17 cellular contexts compared by ENCODE assay signal in the genomic region with DNA sequence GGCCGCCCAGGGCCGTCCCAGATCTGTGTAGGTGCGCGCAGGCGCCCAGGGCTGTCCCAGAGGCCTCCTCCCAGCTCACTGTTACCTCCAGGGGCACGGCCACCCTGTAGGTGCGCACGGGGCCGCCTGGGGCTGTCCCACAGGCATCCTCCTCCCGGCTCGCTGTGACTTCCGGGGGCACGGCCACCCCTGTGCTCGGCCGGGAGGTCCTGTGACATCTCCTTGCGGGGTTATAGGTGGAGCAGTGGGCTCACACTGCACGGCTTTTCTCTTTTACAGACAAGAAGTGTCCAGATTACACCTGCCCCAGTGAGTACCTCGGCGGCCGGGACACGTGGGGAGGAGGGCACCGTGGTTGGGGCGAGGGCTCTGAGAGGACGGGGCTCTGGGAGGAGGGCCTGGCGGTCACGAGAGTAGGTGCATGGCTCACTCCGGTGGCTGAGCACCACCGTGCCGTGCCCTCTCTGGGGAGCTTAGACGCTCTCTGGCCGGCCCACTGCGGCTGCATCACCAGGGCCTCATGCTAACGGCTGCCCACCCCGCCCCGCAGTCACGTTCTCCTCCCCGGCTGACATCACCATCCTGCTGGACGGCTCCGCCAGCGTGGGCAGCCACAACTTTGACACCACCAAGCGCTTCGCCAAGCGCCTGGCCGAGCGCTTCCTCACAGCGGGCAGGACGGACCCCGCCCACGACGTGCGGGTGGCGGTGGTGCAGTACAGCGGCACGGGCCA. TPM values are rescaled to one million over a fixed set of nuclear protein-coding genes. Genes with fewer than 3 reads are reported as not detected.
DNase-seq lines count a peak whose midpoint lies in the region; ATAC-seq and TF ChIP-seq lines count a peak whose summit lies in the region.
"Had no signal": no experiment of that assay in that cellular context is flagged by ENCODE, and none has a peak within 500 bp of the region (broad histone marks: within the 10 kb centered on the region; RNA-seq: fewer than 3 reads in every experiment).

No MANE protein-coding gene starts in this region.

- H3K27ac Mint-ChIP-seq in activated T-helper 17 cell treated with anti-CD3 and anti-CD28 coated beads, Interleukin-2, amount 50 U/mL, for 72 hours: no peak overlapping the region
- H3K27ac Mint-ChIP-seq: activated naive CD4-positive, alpha-beta T cell treated with anti-CD3 and anti-CD28 coated beads, Interleukin-2, amount 50 U/mL, for 72 hours; stimulated activated memory B cell treated with anti-CD40 and anti-IgM and Interleukin-4, amounts not matched to agents 10 μg/mL and 1 μg/mL and 100 μg/mL, for 72 hours had no signal

- H3K4me1 ChIP-seq in BE2C (no peaks in the 10 kb centered on the region), GM23248 (ENCODE audit: insufficient read depth) (no peaks in the 10 kb centered on the region), gastroesophageal sphincter (peaks cover 0 to 46% (median 6%) of the 10 kb centered on the region in 3 donors), neuronal stem cell (ENCODE audit: control insufficient read depth in 2 of 2, insufficient read depth in 1 of 2, low read depth in 1 of 2, low read length in 2 of 2) (no peaks in the 10 kb centered on the region)
- H3K4me1 ChIP-seq: Caco-2 had no signal

- H3K36me3 Mint-ChIP-seq in activated T-helper 17 cell treated with anti-CD3 and anti-CD28 coated beads, Interleukin-2, amount 50 U/mL, for 72 hours (ENCODE audit: low read depth): no peaks in the 10 kb centered on the region
- H3K36me3 Mint-ChIP-seq: stimulated activated memory B cell treated with anti-CD40 and anti-IgM and Interleukin-4, amounts not matched to agents 10 μg/mL and 1 μg/mL and 100 μg/mL, for 72 hours had no signal

- no peak overlapping the region for H2BK120ac ChIP-seq in neuronal stem cell (ENCODE audit: low read depth, low read length)

- H3K18ac ChIP-seq in neuronal stem cell (ENCODE audit: low read length): no peak overlapping the region

- H3K9ac ChIP-seq in GM23248 (no peak overlapping the region), neuronal stem cell (ENCODE audit: low read depth, low read length, poor library complexity) (no peak overlapping the region)

- H3K23ac ChIP-seq in neuronal stem cell (ENCODE audit: low read depth, low read length, poor library complexity): peak overlapping the region; percentile 98

- H3K4me2 ChIP-seq in GM23248 (ENCODE audit: unreplicated experiment): no peak overlapping the region
- no peak overlapping the region for H3K4me2 ChIP-seq in neuronal stem cell (ENCODE audit: insufficient read depth, low read length, poor library complexity, severe bottlenecking)

- no peak for ATAC-seq in gastroesophageal sphincter
- no peak for ATAC-seq in activated T-helper 17 cell treated with anti-CD3 and anti-CD28 coated beads, Interleukin-2, amount 50 U/mL, for 72 hours (replicated peaks)
- ATAC-seq: activated naive CD4-positive, alpha-beta T cell treated with anti-CD3 and anti-CD28 coated beads, Interleukin-2, amount 50 U/mL, for 72 hours had no signal

- no peaks in the 10 kb centered on the region for H3K27me3 Mint-ChIP-seq in activated T-helper 17 cell treated with anti-CD3 and anti-CD28 coated beads, Interleukin-2, amount 50 U/mL, for 72 hours

- no peak overlapping the region for H2AFZ ChIP-seq in GM23248
- no peak overlapping the region for H2AFZ ChIP-seq in neuronal stem cell (ENCODE audit: low read length)

- TF ChIP-seq CTCF in BE2C (IDR thresholded peaks at IDR 0.05; ENCODE audit: low read depth, low read length) (no peak), gastroesophageal sphincter (IDR thresholded peaks at IDR 0.05) (no peak)

- H3K4me3 ChIP-seq in BE2C (ENCODE audit: low read depth, low read length) (no peak overlapping the region), GM23248 (no peak overlapping the region), gastroesophageal sphincter (no peak overlapping the region), neuronal stem cell (ENCODE audit: low read length in 2 of 2) (no peak overlapping the region)

- no peak overlapping the region for H3K14ac ChIP-seq in neuronal stem cell (ENCODE audit: low read length)

- 94 to 98% methylated on average over 37 to 51 of the region's 54 CpGs for WGBS in GM23248 (ENCODE audit: low coverage in 1 of 2, low lambda C conversion rate in 2 of 2, missing lambda C conversion rate in 2 of 2), 2 experiments
- 100% methylated on average over 1 to 6 of the region's 54 CpGs for WGBS in gastroesophageal sphincter (ENCODE audit: low coverage in 1 of 2), 2 donors
- WGBS in neuronal stem cell (ENCODE audit: extremely low coverage in 2 of 2, insufficient read length in 2 of 2, insufficient replicate concordance in 1 of 2), 2 donors: no CpG with 5 or more reads among the region's 54 CpGs

- TF ChIP-seq EP300 in gastroesophageal sphincter (IDR thresholded peaks at IDR 0.05): no peak

- H3K9me3 Mint-ChIP-seq in activated T-helper 17 cell treated with anti-CD3 and anti-CD28 coated beads, Interleukin-2, amount 50 U/mL, for 72 hours: no peaks in the 10 kb centered on the region

- no peak overlapping the region for H2BK5ac ChIP-seq in neuronal stem cell (ENCODE audit: low read length)

- H3K79me1 ChIP-seq in neuronal stem cell (ENCODE audit: low read depth, low read length): peaks cover 1% of the 10 kb centered on the region

- H3K27me3 ChIP-seq in BE2C (no peaks in the 10 kb centered on the region), GM23248 (replicated peaks; ENCODE audit: insufficient read depth) (no peaks in the 10 kb centered on the region), gastroesophageal sphincter (no peaks in the 10 kb centered on the region), neuronal stem cell (ENCODE audit: control insufficient read depth in 3 of 3, insufficient read depth in 3 of 3, low read depth in 1 of 3, low read length in 3 of 3) (no peaks in the 10 kb centered on the region)

- H3K36me3 ChIP-seq in BE2C: no peaks in the 10 kb centered on the region
- H3K36me3 ChIP-seq in GM23248 (ENCODE audit: low read depth): peaks cover 14% of the 10 kb centered on the region; the same call in 1 of the 2 replicates
- H3K36me3 ChIP-seq in gastroesophageal sphincter: peaks cover 0 to 66% of the 10 kb centered on the region in 2 donors
- peaks cover 0 to 13% of the 10 kb centered on the region in 2 donors for H3K36me3 ChIP-seq in neuronal stem cell (replicated peaks in 1 of 2; ENCODE audit: control insufficient read depth in 2 of 2, insufficient read depth in 2 of 2, low read length in 2 of 2)

- H4K8ac ChIP-seq in neuronal stem cell (ENCODE audit: low read depth, low read length): no peak overlapping the region

- no peak overlapping the region for H3K4me3 Mint-ChIP-seq in activated T-helper 17 cell treated with anti-CD3 and anti-CD28 coated beads, Interleukin-2, amount 50 U/mL, for 72 hours
- H3K4me3 Mint-ChIP-seq: stimulated activated memory B cell treated with anti-CD40 and anti-IgM and Interleukin-4, amounts not matched to agents 10 μg/mL and 1 μg/mL and 100 μg/mL, for 72 hours had no signal

- no peak overlapping the region for H3K27ac ChIP-seq in GM23248
- peak overlapping the region in 3 of 4 donors; percentile 79 to 84 (median 80) for H3K27ac ChIP-seq in gastroesophageal sphincter
- no peak overlapping the region for H3K27ac ChIP-seq in neuronal stem cell (replicated peaks; ENCODE audit: low read length)

- no peak overlapping the region for H2BK15ac ChIP-seq in neuronal stem cell (ENCODE audit: low read length)

- peaks cover 20% of the 10 kb centered on the region for H3F3A ChIP-seq in GM23248 (ENCODE audit: insufficient read depth)

- no peak overlapping the region for H2BK12ac ChIP-seq in neuronal stem cell (ENCODE audit: low read length)

- H2AK5ac ChIP-seq in neuronal stem cell (ENCODE audit: low read depth, low read length): no peak overlapping the region

- TF ChIP-seq POLR2A in gastroesophageal sphincter (IDR thresholded peaks at IDR 0.05): no peak

- H3K4ac ChIP-seq in neuronal stem cell (ENCODE audit: low read length): no peak overlapping the region

- H3K9me2 ChIP-seq in GM23248 (ENCODE audit: insufficient read depth): no peaks in the 10 kb centered on the region

- no peaks in the 10 kb centered on the region for H4K20me1 ChIP-seq in GM23248 (ENCODE audit: insufficient read depth)

- H3K79me2 ChIP-seq in GM23248 (ENCODE audit: insufficient read depth): no peaks in the 10 kb centered on the region

- DNase-seq in BE2C (peak; percentile 8), GM23248 (peak; percentile 22), neuronal stem cell (ENCODE audit: low spot score) (no peak), kidney tubule cell (ENCODE audit: low spot score) (no peak), cerebellar nuclear complex (lab: John Stamatoyannopoulos, UW) (no peak), Kasumi-1 (lab: John Stamatoyannopoulos, UW) (no peak)
- DNase-seq: Caco-2; effector CD8-positive, alpha-beta T cell; EL; NCI-H1436 treated with DMSO at 0.1 percent for 48 hours; RPMI8226; stimulated activated CD4-positive, alpha-beta T cell treated with anti-CD3 and anti-CD28 coated beads, Interleukin-12 subunit alpha, Interleukin-12 subunit beta, amount 100 ng/mL, for 4 hours; trophoblast cell had no signal

- no peak overlapping the region for H4K91ac ChIP-seq in neuronal stem cell (ENCODE audit: low read depth, low read length, poor library complexity)

- no peaks in the 10 kb centered on the region; the same call in none of the 2 replicates for H3K9me3 ChIP-seq in BE2C
- H3K9me3 ChIP-seq in GM23248 (ENCODE audit: low read depth): no peaks in the 10 kb centered on the region
- H3K9me3 ChIP-seq in gastroesophageal sphincter: no peaks in the 10 kb centered on the region
- H3K9me3 ChIP-seq in neuronal stem cell (replicated peaks in 1 of 2; ENCODE audit: control insufficient read depth in 2 of 2, insufficient read depth in 1 of 2, low read depth in 1 of 2, low read length in 2 of 2): no peaks in the 10 kb centered on the region

- in situ Hi-C loops in GM23248 (cut with MboI): no loop called here

- no peaks in the 10 kb centered on the region for H3K4me1 Mint-ChIP-seq in activated T-helper 17 cell treated with anti-CD3 and anti-CD28 coated beads, Interleukin-2, amount 50 U/mL, for 72 hours
- H3K4me1 Mint-ChIP-seq: stimulated activated memory B cell treated with anti-CD40 and anti-IgM and Interleukin-4, amounts not matched to agents 10 μg/mL and 1 μg/mL and 100 μg/mL, for 72 hours had no signal

RNA-seq across cellular contexts. Expression of a gene that starts 21.4 kb away (rescaled TPM):
- 158 TPM for polyA plus RNA-seq in BE2C (2012; ENCODE audit: insufficient read depth, insufficient read length, low read depth)
- total RNA-seq in GM23248 (2014; rRNA removed; shearing (Covaris generic)): 1,783 and 1,897 TPM in 2 replicates
- 685 and 707 TPM in 2 replicates for polyA plus RNA-seq in GM23248 (2016; fragmentation: Nextera tagmentation; extraction: Ambion mirVana)
- 1,000 to 10,000 TPM in 2 of 4 donors, 100 to 1,000 TPM in 2; 477 to 1,231 (median 878) TPM for total RNA-seq in gastroesophageal sphincter
- polyA plus RNA-seq in neuronal stem cell (2013, experiment 1 of 2): 54.3 TPM
- polyA plus RNA-seq in neuronal stem cell (2013, experiment 2 of 2): 53.4 TPM
- 1 to 10 TPM in 1 of 2 donors, under 1 TPM in 1; 0.69 to 2.0 TPM for total RNA-seq in activated T-helper 17 cell treated with anti-CD3 and anti-CD28 coated beads, Interleukin-2, amount 50 U/mL, for 72 hours

Comparison
In these comparisons a context has a peak if more than half of its experiments do, and no peak if none do; other contexts are left out.
1. DNase-seq: peak in BE2C (single experiment) and GM23248 (single experiment); none in neuronal stem cell (single experiment), kidney tubule cell (single experiment), cerebellar nuclear complex (0 of 2) and Kasumi-1 (0 of 2).
2. H3K27ac ChIP-seq: peak in gastroesophageal sphincter (3 of 4); none in GM23248 (single experiment) and neuronal stem cell (single experiment).
3. RNA of a gene that starts 21.4 kb away (total RNA-seq): 1,783 to 1,897 TPM in GM23248 and 477 to 1,231 TPM in gastroesophageal sphincter; 0.69 to 2.0 TPM in activated T-helper 17 cell treated with anti-CD3 and anti-CD28 coated beads, Interleukin-2, amount 50 U/mL, for 72 hours; every median in the first group is over 100 times any median in the second.